In genomic region chr14:92549096-92549852, GRCh38 we compare ENCODE assay signal across 12 cellular contexts. TPM values are rescaled to one million over a fixed set of nuclear protein-coding genes. Genes with fewer than 3 reads are reported as not detected.
DNase-seq lines count a peak whose midpoint lies in the region; ATAC-seq and TF ChIP-seq lines count a peak whose summit lies in the region.
"Had no signal": no experiment of that assay in that cellular context is flagged by ENCODE, and none has a peak within 500 bp of the region (broad histone marks: within the 10 kb centered on the region; RNA-seq: fewer than 3 reads in every experiment).

No MANE protein-coding gene starts in this region.

- WGBS in body of pancreas, 2 donors = 75 to 87% methylated on average over 14 to 17 of the region's 17 CpGs

- POLR2A ChIA-PET in CD8-positive, alpha-beta T cell (lab: Charles Lee) = interaction anchor here (0.6 to 1.5 kb wide), 4 partner anchors 10 to 36 kb away, joined by 3 to 4 read pairs (median 4); partner anchors contain the start of gene RIN3

- H3K4me3 ChIP-seq in CD8-positive, alpha-beta T cell (ENCODE audit: low read depth, low read length) = no peak overlapping the region
- H3K4me3 ChIP-seq in body of pancreas (no peak overlapping the region), left lung (no peak overlapping the region), skin epidermis (no peak overlapping the region)
- H3K4me3 ChIP-seq: smooth muscle cell had no signal

- no peak overlapping the region for H3K4me3 Mint-ChIP-seq in CD8-positive, alpha-beta T cell
- no peak overlapping the region for H3K4me3 Mint-ChIP-seq in activated CD4-positive, alpha-beta T cell treated with anti-CD3 and anti-CD28 coated beads, Interleukin-2, amount 10 ng/mL, durations not matched to agents 24 days and 14 days

- H3K9me3 ChIP-seq in CD8-positive, alpha-beta T cell (ENCODE audit: low read length) = no peaks in the 10 kb centered on the region
- H3K9me3 ChIP-seq in body of pancreas = no peaks in the 10 kb centered on the region
- H3K9me3 ChIP-seq in left lung = no peaks in the 10 kb centered on the region

- H3K27ac ChIP-seq in CD8-positive, alpha-beta T cell (ENCODE audit: low read depth, low read length) = no peak overlapping the region
- peak overlapping the region in 2 of 4 donors; percentile 57 to 64 for H3K27ac ChIP-seq in body of pancreas
- peak overlapping the region; percentile 54 to 60 for H3K27ac ChIP-seq in left lung
- H3K27ac ChIP-seq in skin epidermis = peak overlapping the region in 18 of 21 experiments; percentile 2 to 85 (median 58)

- no peak for ATAC-seq in CD8-positive, alpha-beta T cell
- ATAC-seq in body of pancreas = peak; percentile 27
- ATAC-seq in left lung = peak; percentile 33
- ATAC-seq in stimulated activated naive CD8-positive, alpha-beta T cell treated with anti-CD3 and anti-CD28 coated beads, Interleukin-15, Interleukin-2, amounts not matched to agents 100 U/mL and 50 U/mL, for 24 hours = no peak

- H3K27me3 Mint-ChIP-seq in CD8-positive, alpha-beta T cell (ENCODE audit: low read depth) = no peaks in the 10 kb centered on the region
- H3K27me3 Mint-ChIP-seq in activated CD4-positive, alpha-beta T cell treated with anti-CD3 and anti-CD28 coated beads, Interleukin-2, amount 10 ng/mL, durations not matched to agents 24 days and 14 days = peaks cover 18% of the 10 kb centered on the region

- CTCF ChIA-PET in CD8-positive, alpha-beta T cell (lab: Charles Lee) = interaction anchor here (0.9 to 1.8 kb wide), 6 partner anchors 11 to 64 kb away, joined by 3 to 6 read pairs (median 4); no protein-coding TSS in a partner anchor

- no peaks in the 10 kb centered on the region for H3K36me3 ChIP-seq in CD8-positive, alpha-beta T cell (ENCODE audit: insufficient read depth, low read length)
- H3K36me3 ChIP-seq in body of pancreas (replicated peaks in 1 of 2; ENCODE audit: insufficient read depth in 1 of 2, low read depth in 2 of 2) (no peaks in the 10 kb centered on the region), left lung (no peaks in the 10 kb centered on the region)

- TF ChIP-seq POLR2A in body of pancreas (IDR thresholded peaks at IDR 0.05) = no peak

- H3K36me3 Mint-ChIP-seq in CD8-positive, alpha-beta T cell = no peaks in the 10 kb centered on the region
- no peaks in the 10 kb centered on the region for H3K36me3 Mint-ChIP-seq in activated CD4-positive, alpha-beta T cell treated with anti-CD3 and anti-CD28 coated beads, Interleukin-2, amount 10 ng/mL, durations not matched to agents 24 days and 14 days (ENCODE audit: low read depth)

- H3K4me1 Mint-ChIP-seq in CD8-positive, alpha-beta T cell (ENCODE audit: low read depth) = peaks cover 63% of the 10 kb centered on the region
- H3K4me1 Mint-ChIP-seq in activated CD4-positive, alpha-beta T cell treated with anti-CD3 and anti-CD28 coated beads, Interleukin-2, amount 10 ng/mL, durations not matched to agents 24 days and 14 days = peaks cover 30% of the 10 kb centered on the region

- H3K27ac Mint-ChIP-seq in CD8-positive, alpha-beta T cell = peak overlapping the region; percentile 41
- no peak overlapping the region for H3K27ac Mint-ChIP-seq in activated CD4-positive, alpha-beta T cell treated with anti-CD3 and anti-CD28 coated beads, Interleukin-2, amount 10 ng/mL, durations not matched to agents 24 days and 14 days

- no peaks in the 10 kb centered on the region for H3K9me3 Mint-ChIP-seq in CD8-positive, alpha-beta T cell
- H3K9me3 Mint-ChIP-seq in activated CD4-positive, alpha-beta T cell treated with anti-CD3 and anti-CD28 coated beads, Interleukin-2, amount 10 ng/mL, durations not matched to agents 24 days and 14 days = no peaks in the 10 kb centered on the region

- TF ChIP-seq CTCF in CD8-positive, alpha-beta T cell (IDR thresholded peaks at IDR 0.05) = no peak
- TF ChIP-seq CTCF in body of pancreas (IDR thresholded peaks at IDR 0.05) (no peak), left lung (IDR thresholded peaks at IDR 0.05) (no peak)

- intact Hi-C loops in CD8-positive, alpha-beta T cell (cut with DNase I, micrococcal nuclease) = no loop called here
- intact Hi-C loops in body of pancreas (cut with DNase I) = no loop called here
- intact Hi-C loops in left lung (cut with DNase I) = no loop called here
- intact Hi-C loops in activated CD4-positive, alpha-beta T cell treated with anti-CD3 and anti-CD28 coated beads, Interleukin-2, amount 10 ng/mL, durations not matched to agents 24 days and 14 days (cut with micrococcal nuclease) = no loop called here

- no peaks in the 10 kb centered on the region for H3K27me3 ChIP-seq in CD8-positive, alpha-beta T cell (ENCODE audit: insufficient read depth, low read length)
- H3K27me3 ChIP-seq in body of pancreas (no peaks in the 10 kb centered on the region), left lung (no peaks in the 10 kb centered on the region)

- no peak for DNase-seq in CD8-positive, alpha-beta T cell
- peak in 2 of 4 donors; percentile 20 to 21 for DNase-seq in body of pancreas
- DNase-seq in left lung = no peak
- no peak for DNase-seq in NOMO-1 treated with DMSO at 0.1 percent for 48 hours (lab: John Stamatoyannopoulos, UW; ENCODE audit: unreplicated experiment)
- no peak for DNase-seq in activated CD4-positive, alpha-beta T cell treated with anti-CD3 and anti-CD28 coated beads, Interleukin-2, amount 10 ng/mL, durations not matched to agents 24 days and 14 days
- no peak for DNase-seq in occipital lobe (lab: John Stamatoyannopoulos, UW)
- no peak for DNase-seq in stimulated activated naive CD8-positive, alpha-beta T cell treated with anti-CD3 and anti-CD28 coated beads, Interleukin-15, Interleukin-2, amounts not matched to agents 100 U/mL and 50 U/mL, for 24 hours
- DNase-seq: activated CD4-positive, alpha-beta T cell treated with anti-CD3 and anti-CD28 coated beads for 1 hour; NCI-H2081 treated with DMSO at 0.1 percent for 48 hours; SW 1271 had no signal

- peaks cover 45% of the 10 kb centered on the region for H3K4me1 ChIP-seq in CD8-positive, alpha-beta T cell (ENCODE audit: insufficient read depth, low read length)
- peaks cover 8% of the 10 kb centered on the region for H3K4me1 ChIP-seq in body of pancreas
- H3K4me1 ChIP-seq in left lung = peaks cover 7 to 68% of the 10 kb centered on the region in 2 donors

RNA-seq across cellular contexts. Expression of gene RIN3, which starts 35.7 kb away (rescaled TPM):
- 10 to 100 TPM; 82.4 to 82.7 TPM for total RNA-seq in CD8-positive, alpha-beta T cell
- total RNA-seq in body of pancreas (1 to 10 TPM; 2.6 to 3.3 TPM), left lung (10 to 100 TPM; 25.7 to 54.8 TPM), occipital lobe (1.4 TPM)
- 21.5 and 21.6 TPM in 2 replicates for total RNA-seq in activated CD4-positive, alpha-beta T cell treated with anti-CD3 and anti-CD28 coated beads, Interleukin-2, amount 10 ng/mL, durations not matched to agents 24 days and 14 days

Comparison
In these comparisons a context has a peak if more than half of its experiments do, and no peak if none do; other contexts are left out.
1. ATAC-seq: peak in body of pancreas (single experiment) and left lung (single experiment); none in CD8-positive, alpha-beta T cell (single experiment) and stimulated activated naive CD8-positive, alpha-beta T cell treated with anti-CD3 and anti-CD28 coated beads, Interleukin-15, Interleukin-2, amounts not matched to agents 100 U/mL and 50 U/mL, for 24 hours (single experiment).